Comparison of ENCODE assay signal across 33 cellular contexts in genomic region chr11:78973833-78974232, GRCh38.
"Had no signal": no experiment of that assay in that cellular context is flagged by ENCODE, and none has a peak within 500 bp of the region (broad histone marks: within the 10 kb centered on the region; RNA-seq: fewer than 3 reads in every experiment).

No MANE protein-coding gene starts in this region.

- H3K36me3 ChIP-seq: MG63, Peyer's patch had no signal

- H3K4me3 Mint-ChIP-seq: activated CD4-positive, alpha-beta memory T cell treated with anti-CD3 and anti-CD28 coated beads, Interleukin-2, amount 10 ng/mL, durations not matched to agents 7 days and 5 days; activated CD8-positive, alpha-beta memory T cell treated with anti-CD3 and anti-CD28 coated beads, Interleukin-2, amount 10 ng/mL, durations not matched to agents 7 days and 5 days; activated naive CD4-positive, alpha-beta T cell treated with anti-CD3 and anti-CD28 coated beads, Interleukin-2, amount 10 ng/mL, durations not matched to agents 7 days and 5 days; activated naive CD8-positive, alpha-beta T cell; activated naive CD8-positive, alpha-beta T cell treated with anti-CD3 and anti-CD28 coated beads, Interleukin-2, amount 50 U/mL, for 24 hours; brain had no signal

- H3K4me3 ChIP-seq: MG63, Peyer's patch had no signal

- H3K27me3 ChIP-seq: MG63, Peyer's patch had no signal

- H3K27me3 Mint-ChIP-seq: activated CD8-positive, alpha-beta memory T cell treated with anti-CD3 and anti-CD28 coated beads, Interleukin-2, amount 10 ng/mL, durations not matched to agents 7 days and 5 days had no signal

- H3K9me3 Mint-ChIP-seq: activated CD4-positive, alpha-beta memory T cell treated with anti-CD3 and anti-CD28 coated beads, Interleukin-2, amount 10 ng/mL, durations not matched to agents 7 days and 5 days; activated naive CD4-positive, alpha-beta T cell treated with anti-CD3 and anti-CD28 coated beads, Interleukin-2, amount 10 ng/mL, durations not matched to agents 7 days and 5 days; activated naive CD8-positive, alpha-beta T cell treated with anti-CD3 and anti-CD28 coated beads, Interleukin-2, amount 50 U/mL, for 24 hours had no signal

- H3K27ac Mint-ChIP-seq: activated CD4-positive, alpha-beta memory T cell treated with anti-CD3 and anti-CD28 coated beads, Interleukin-2, amount 10 ng/mL, durations not matched to agents 7 days and 5 days; activated CD8-positive, alpha-beta memory T cell treated with anti-CD3 and anti-CD28 coated beads, Interleukin-2, amount 10 ng/mL, durations not matched to agents 7 days and 5 days; activated naive CD4-positive, alpha-beta T cell treated with anti-CD3 and anti-CD28 coated beads, Interleukin-2, amount 10 ng/mL, durations not matched to agents 7 days and 5 days; activated naive CD8-positive, alpha-beta T cell; activated naive CD8-positive, alpha-beta T cell treated with anti-CD3 and anti-CD28 coated beads, Interleukin-2, amount 50 U/mL, for 24 hours; brain had no signal

- ATAC-seq: activated CD8-positive, alpha-beta memory T cell treated with anti-CD3 and anti-CD28 coated beads, Interleukin-2, amount 10 ng/mL, durations not matched to agents 7 days and 5 days; activated naive CD8-positive, alpha-beta T cell treated with anti-CD3 and anti-CD28 coated beads, Interleukin-2, amount 50 U/mL, for 24 hours; PC-3 had no signal

- H3K4me1 Mint-ChIP-seq: activated CD4-positive, alpha-beta memory T cell treated with anti-CD3 and anti-CD28 coated beads, Interleukin-2, amount 10 ng/mL, durations not matched to agents 7 days and 5 days; activated CD8-positive, alpha-beta memory T cell treated with anti-CD3 and anti-CD28 coated beads, Interleukin-2, amount 10 ng/mL, durations not matched to agents 7 days and 5 days; activated naive CD4-positive, alpha-beta T cell treated with anti-CD3 and anti-CD28 coated beads, Interleukin-2, amount 10 ng/mL, durations not matched to agents 7 days and 5 days; activated naive CD8-positive, alpha-beta T cell treated with anti-CD3 and anti-CD28 coated beads, Interleukin-2, amount 50 U/mL, for 24 hours; brain had no signal

- DNase-seq: activated CD4-positive, alpha-beta memory T cell treated with anti-CD3 and anti-CD28 coated beads, Interleukin-2, amount 10 ng/mL, durations not matched to agents 7 days and 5 days; activated CD4-positive, alpha-beta T cell treated with anti-CD3 and anti-CD28 coated beads for 1 hour; activated CD4-positive, alpha-beta T cell treated with anti-CD3 and anti-CD28 coated beads for 48 hours; activated CD4-positive, CD25-positive, alpha-beta regulatory T cell; activated CD8-positive, alpha-beta memory T cell treated with anti-CD3 and anti-CD28 coated beads for 24 hours; activated CD8-positive, alpha-beta memory T cell treated with anti-CD3 and anti-CD28 coated beads, Interleukin-2, amount 10 ng/mL, durations not matched to agents 7 days and 5 days; activated CD8-positive, alpha-beta memory T cell treated with anti-CD3 and anti-CD28 coated beads, Interleukin-2, amount 50 U/mL, for 48 hours; activated effector memory CD4-positive, alpha-beta T cell treated with Interleukin-2 at 50 U/mL for 16 hours; activated naive CD4-positive, alpha-beta T cell treated with anti-CD3 and anti-CD28 coated beads, Interleukin-2, amount 10 ng/mL, durations not matched to agents 7 days and 5 days; activated naive CD8-positive, alpha-beta T cell treated with anti-CD3 and anti-CD28 coated beads, Interleukin-2, amount 50 U/mL, for 24 hours; activated T-cell treated with anti-CD3 and anti-CD28 coated beads, Interleukin-2, amount 50 U/mL, for 48 hours; anterior cingulate cortex; caudate nucleus; Karpas-422; MG63; NCI-H1048; NCI-H1105 treated with DMSO at 0.1 percent for 48 hours; NCI-H1436; NCI-H1694; NCI-H1930; NCI-H2081 treated with DMSO at 0.1 percent for 48 hours; NCI-H226; NCI-H446 treated with DMSO at 0.1 percent for 48 hours; NCI-H524; PC-3; Peyer's patch; RPMI8226; SW 1271; T-helper 1 cell; T-helper 2 cell; T-helper 9 cell had no signal

- H3K36me3 Mint-ChIP-seq: activated CD8-positive, alpha-beta memory T cell treated with anti-CD3 and anti-CD28 coated beads, Interleukin-2, amount 10 ng/mL, durations not matched to agents 7 days and 5 days; activated naive CD4-positive, alpha-beta T cell treated with anti-CD3 and anti-CD28 coated beads, Interleukin-2, amount 10 ng/mL, durations not matched to agents 7 days and 5 days; activated naive CD8-positive, alpha-beta T cell; brain had no signal
